ENCODE assay signal across 9 cellular contexts in genomic region chr3:56980798-56981390, GRCh38.
DNase-seq lines count a peak whose midpoint lies in the region; ATAC-seq lines count a peak whose summit lies in the region.
"Had no signal": no experiment of that assay in that cellular context is flagged by ENCODE, and none has a peak within 500 bp of the region (broad histone marks: within the 10 kb centered on the region; RNA-seq: fewer than 3 reads in every experiment).

No MANE protein-coding gene starts in this region.

- H3K27me3 ChIP-seq in H7 (ENCODE audit: control insufficient read depth, insufficient read depth, low read length): no peaks in the 10 kb centered on the region

- peaks cover 32% of the 10 kb centered on the region for H3K4me1 Mint-ChIP-seq in activated CD8-positive, alpha-beta T cell treated with anti-CD3 and anti-CD28 coated beads, Interleukin-2, amount 10 ng/mL, durations not matched to agents 7 days and 5 days (ENCODE audit: low read depth)

- ATAC-seq in activated CD4-positive, CD25-positive, alpha-beta regulatory T cell treated with anti-CD3 and anti-CD28 coated beads, Interleukin-2, amount 50 U/mL, for 24 hours: peak; percentile 88 to 89
- ATAC-seq in activated CD8-positive, alpha-beta T cell treated with anti-CD3 and anti-CD28 coated beads, Interleukin-2, amount 10 ng/mL, durations not matched to agents 7 days and 5 days: peak; percentile 80
- ATAC-seq in HG02981 (IDR thresholded peaks at IDR 0.05; ENCODE audit: unreplicated experiment): no peak

- no peaks in the 10 kb centered on the region for H3K36me3 Mint-ChIP-seq in activated CD8-positive, alpha-beta T cell treated with anti-CD3 and anti-CD28 coated beads, Interleukin-2, amount 10 ng/mL, durations not matched to agents 7 days and 5 days (ENCODE audit: low read depth)

- no peak for DNase-seq in activated CD4-positive, CD25-positive, alpha-beta regulatory T cell treated with anti-CD3 and anti-CD28 coated beads, Interleukin-2, amount 50 U/mL, for 72 hours
- peak; percentile 60 for DNase-seq in activated CD8-positive, alpha-beta T cell treated with anti-CD3 and anti-CD28 coated beads, Interleukin-2, amount 10 ng/mL, durations not matched to agents 7 days and 5 days
- DNase-seq in glomerular visceral epithelial cell (ENCODE audit: extremely low spot score) (peak; percentile 87), H7 (no peak), HUDEP-2 (lab: John Stamatoyannopoulos, UW; ENCODE audit: unreplicated experiment in 76 of 76) (no peak)
- peak; percentile 41 to 58 for DNase-seq in stimulated activated CD4-positive, alpha-beta T cell treated with anti-CD3 and anti-CD28 coated beads, Interleukin-4, amount 100 ng/mL, for 48 hours (ENCODE audit: low read depth in 2 of 2)

- H3K9me3 Mint-ChIP-seq in activated CD8-positive, alpha-beta T cell treated with anti-CD3 and anti-CD28 coated beads, Interleukin-2, amount 10 ng/mL, durations not matched to agents 7 days and 5 days (ENCODE audit: insufficient read depth): no peaks in the 10 kb centered on the region

- no peaks in the 10 kb centered on the region for H3K36me3 ChIP-seq in H7 (replicated peaks; ENCODE audit: control insufficient read depth, insufficient read depth, low read length)

- no peak overlapping the region for H3K4me3 ChIP-seq in H7 (ENCODE audit: insufficient read depth, low read depth, low read length)
- H3K4me3 ChIP-seq: skin epidermis had no signal

- CTCF ChIA-PET in activated CD8-positive, alpha-beta T cell treated with anti-CD3 and anti-CD28 coated beads, Interleukin-2, amount 10 ng/mL, durations not matched to agents 7 days and 5 days (lab: Charles Lee): interaction anchor here (0.8 to 2.6 kb wide), 9 partner anchors 8 to 181 kb away, joined by 3 to 14 read pairs (median 3); partner anchors contain the start of gene ARHGEF3

- no peak overlapping the region for H3K4me3 Mint-ChIP-seq in activated CD8-positive, alpha-beta T cell treated with anti-CD3 and anti-CD28 coated beads, Interleukin-2, amount 10 ng/mL, durations not matched to agents 7 days and 5 days

- H3K27me3 Mint-ChIP-seq in activated CD8-positive, alpha-beta T cell treated with anti-CD3 and anti-CD28 coated beads, Interleukin-2, amount 10 ng/mL, durations not matched to agents 7 days and 5 days (ENCODE audit: low read depth): no peaks in the 10 kb centered on the region

- H3K27ac Mint-ChIP-seq in activated CD8-positive, alpha-beta T cell treated with anti-CD3 and anti-CD28 coated beads, Interleukin-2, amount 10 ng/mL, durations not matched to agents 7 days and 5 days: peak overlapping the region; percentile 65

- POLR2A ChIA-PET in activated CD8-positive, alpha-beta T cell treated with anti-CD3 and anti-CD28 coated beads, Interleukin-2, amount 10 ng/mL, durations not matched to agents 7 days and 5 days (lab: Charles Lee): interaction anchor here (1.5 to 2.8 kb wide), 3 partner anchors 65 to 184 kb away, joined by 3 to 11 read pairs (median 6); partner anchors contain the start of gene ARHGEF3

Comparison
In these comparisons a context has a peak if more than half of its experiments do, and no peak if none do; other contexts are left out.
1. DNase-seq: peak in activated CD8-positive, alpha-beta T cell treated with anti-CD3 and anti-CD28 coated beads, Interleukin-2, amount 10 ng/mL, durations not matched to agents 7 days and 5 days (single experiment), glomerular visceral epithelial cell (single experiment) and stimulated activated CD4-positive, alpha-beta T cell treated with anti-CD3 and anti-CD28 coated beads, Interleukin-4, amount 100 ng/mL, for 48 hours (2 of 2); none in activated CD4-positive, CD25-positive, alpha-beta regulatory T cell treated with anti-CD3 and anti-CD28 coated beads, Interleukin-2, amount 50 U/mL, for 72 hours (single experiment), H7 (single experiment) and HUDEP-2 (0 of 76).